In the genomic region with DNA sequence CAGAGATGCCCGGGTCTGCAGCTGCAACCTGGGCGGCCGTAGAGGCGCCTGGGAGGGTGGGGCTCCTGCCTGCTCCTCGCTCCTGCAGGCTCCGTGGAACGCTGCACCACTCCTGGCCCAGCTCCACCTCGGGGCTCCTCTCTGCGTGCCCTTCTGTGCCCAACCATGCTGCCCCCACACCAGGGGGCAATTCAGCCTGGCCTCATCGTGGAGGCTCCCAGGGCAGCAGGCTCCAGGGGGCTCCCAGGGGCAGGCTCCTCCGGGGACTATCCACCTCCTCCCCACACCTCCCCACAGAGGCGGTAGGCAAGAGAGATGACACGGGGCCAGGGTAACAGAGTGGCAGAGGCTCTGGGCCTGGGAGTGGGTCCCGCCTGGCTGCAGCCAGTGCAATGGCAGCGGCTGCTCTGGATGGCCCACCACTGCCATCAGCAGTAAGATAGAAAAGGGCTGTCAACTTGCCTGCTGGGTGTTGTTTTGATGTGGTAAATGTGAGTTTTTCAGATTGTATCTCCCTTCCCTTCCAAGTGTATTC, we compare ENCODE assay signal across 11 cellular contexts. TPM values are rescaled to one million over a fixed set of nuclear protein-coding genes. Genes with fewer than 3 reads are reported as not detected.
A peak's percentile ranks its signal among the peaks of the same experiment; 100 is the strongest.
DNase-seq lines count a peak whose midpoint lies in the region; ATAC-seq and TF ChIP-seq lines count a peak whose summit lies in the region.
"Had no signal": no experiment of that assay in that cellular context is flagged by ENCODE, and none has a peak within 500 bp of the region (broad histone marks: within the 10 kb centered on the region; RNA-seq: fewer than 3 reads in every experiment).

No MANE protein-coding gene starts in this region.

- peak overlapping the region; percentile 84 for H3K27ac ChIP-seq in left ventricle myocardium inferior (replicated peaks)
- H3K27ac ChIP-seq in right atrium auricular region = peak overlapping the region; percentile 70 to 73
- peak overlapping the region in 3 of 4 donors; percentile 65 to 72 (median 67) for H3K27ac ChIP-seq in tibial nerve
- H3K27ac ChIP-seq: adrenal gland had no signal

- DNase-seq in left ventricle myocardium inferior (no peak), Right ventricle myocardium superior (no peak), right atrium auricular region (ENCODE audit: low spot score) (no peak), tibial nerve (ENCODE audit: low spot score in 2 of 2) (no peak), MV-4-11 (lab: John Stamatoyannopoulos, UW) (no peak)
- peak; percentile 57 for DNase-seq in activated T-helper 1 cell treated with anti-CD3 and anti-CD28 coated beads, Interleukin-12 subunit alpha, Interleukin-12 subunit beta, Interleukin-2, Interleukin-4 antibody, amounts not matched to agents 30 ng/mL and 10 ng/mL and 1 ng/mL, durations not matched to agents 14 hours and 24 hours and 36 hours (ENCODE audit: low spot score)
- no peak for DNase-seq in NK-92 treated with Interleukin-12 subunit alpha and Interleukin-12 subunit beta, amount 100 ng/mL, for 24 hours (lab: John Stamatoyannopoulos, UW)
- DNase-seq: adrenal gland, DMS53, NCI-H774 had no signal

- H3K4me1 ChIP-seq in left ventricle myocardium inferior (peaks cover 78% of the 10 kb centered on the region), right atrium auricular region (peaks cover 0 to 59% of the 10 kb centered on the region in 2 donors), tibial nerve (peaks cover 0 to 47% (median 27%) of the 10 kb centered on the region in 4 donors)

- WGBS in tibial nerve, 2 donors = 90% methylated on average over 14 to 15 of the region's 15 CpGs

- TF ChIP-seq CTCF in left ventricle myocardium inferior (IDR thresholded peaks at IDR 0.05; ENCODE audit: borderline replicate concordance) (no peak), right atrium auricular region (IDR thresholded peaks at IDR 0.05) (no peak), tibial nerve (IDR thresholded peaks at IDR 0.05) (no peak)

- no peaks in the 10 kb centered on the region for H3K9me3 Mint-ChIP-seq in activated T-helper 1 cell treated with anti-CD3 and anti-CD28 coated beads, Interleukin-12 subunit alpha, Interleukin-12 subunit beta, Interleukin-2, Interleukin-4 antibody, amounts not matched to agents 30 ng/mL and 10 ng/mL and 1 ng/mL, durations not matched to agents 14 hours and 24 hours and 36 hours

- intact Hi-C loops in left ventricle myocardium inferior (cut with micrococcal nuclease) = no loop called here
- intact Hi-C loops in Right ventricle myocardium superior (cut with DNase I) = no loop called here
- intact Hi-C loops in activated T-helper 1 cell treated with anti-CD3 and anti-CD28 coated beads, Interleukin-12 subunit alpha, Interleukin-12 subunit beta, Interleukin-2, Interleukin-4 antibody, amounts not matched to agents 30 ng/mL and 10 ng/mL and 1 ng/mL, durations not matched to agents 14 hours and 24 hours and 36 hours (cut with micrococcal nuclease) = loop anchor here (2.0 to 5.0 kb wide), 2 partner anchors 232 to 384 kb away; a partner anchor contains a TSS

- no peak for TF ChIP-seq POLR2A in tibial nerve (IDR thresholded peaks at IDR 0.05)

- peak overlapping the region; percentile 99 for H3K27ac Mint-ChIP-seq in activated T-helper 1 cell treated with anti-CD3 and anti-CD28 coated beads, Interleukin-12 subunit alpha, Interleukin-12 subunit beta, Interleukin-2, Interleukin-4 antibody, amounts not matched to agents 30 ng/mL and 10 ng/mL and 1 ng/mL, durations not matched to agents 14 hours and 24 hours and 36 hours

- H3K9me3 ChIP-seq in left ventricle myocardium inferior (replicated peaks) (no peaks in the 10 kb centered on the region), right atrium auricular region (no peaks in the 10 kb centered on the region), tibial nerve (no peaks in the 10 kb centered on the region)
- H3K9me3 ChIP-seq: adrenal gland had no signal

- H3K4me1 Mint-ChIP-seq in activated T-helper 1 cell treated with anti-CD3 and anti-CD28 coated beads, Interleukin-12 subunit alpha, Interleukin-12 subunit beta, Interleukin-2, Interleukin-4 antibody, amounts not matched to agents 30 ng/mL and 10 ng/mL and 1 ng/mL, durations not matched to agents 14 hours and 24 hours and 36 hours (ENCODE audit: low read depth) = peaks cover 90% of the 10 kb centered on the region

- no peak for TF ChIP-seq EP300 in tibial nerve (IDR thresholded peaks at IDR 0.05)

- H3K27me3 Mint-ChIP-seq in activated T-helper 1 cell treated with anti-CD3 and anti-CD28 coated beads, Interleukin-12 subunit alpha, Interleukin-12 subunit beta, Interleukin-2, Interleukin-4 antibody, amounts not matched to agents 30 ng/mL and 10 ng/mL and 1 ng/mL, durations not matched to agents 14 hours and 24 hours and 36 hours (ENCODE audit: insufficient read depth) = no peaks in the 10 kb centered on the region

- ATAC-seq in Right ventricle myocardium superior (ENCODE audit: poor library complexity) (no peak), HG03565 (IDR thresholded peaks at IDR 0.05; ENCODE audit: unreplicated experiment) (no peak)

- H3K36me3 ChIP-seq in left ventricle myocardium inferior (no peaks in the 10 kb centered on the region), right atrium auricular region (no peaks in the 10 kb centered on the region), tibial nerve (peaks cover 0 to 9% (median 0%) of the 10 kb centered on the region in 3 donors)
- H3K36me3 ChIP-seq: adrenal gland had no signal

- H3K4me3 Mint-ChIP-seq in activated T-helper 1 cell treated with anti-CD3 and anti-CD28 coated beads, Interleukin-12 subunit alpha, Interleukin-12 subunit beta, Interleukin-2, Interleukin-4 antibody, amounts not matched to agents 30 ng/mL and 10 ng/mL and 1 ng/mL, durations not matched to agents 14 hours and 24 hours and 36 hours = peak overlapping the region; percentile 78

- peaks cover 11% of the 10 kb centered on the region for H3K36me3 Mint-ChIP-seq in activated T-helper 1 cell treated with anti-CD3 and anti-CD28 coated beads, Interleukin-12 subunit alpha, Interleukin-12 subunit beta, Interleukin-2, Interleukin-4 antibody, amounts not matched to agents 30 ng/mL and 10 ng/mL and 1 ng/mL, durations not matched to agents 14 hours and 24 hours and 36 hours (ENCODE audit: low read depth)

- no peaks in the 10 kb centered on the region for H3K27me3 ChIP-seq in left ventricle myocardium inferior (ENCODE audit: low read depth)
- no peaks in the 10 kb centered on the region for H3K27me3 ChIP-seq in right atrium auricular region
- H3K27me3 ChIP-seq in tibial nerve = no peaks in the 10 kb centered on the region
- H3K27me3 ChIP-seq: adrenal gland had no signal

- H3K4me3 ChIP-seq in left ventricle myocardium inferior (no peak overlapping the region), right atrium auricular region (peak overlapping the region in 1 of 2 donors; percentile 0), tibial nerve (no peak overlapping the region)
- H3K4me3 ChIP-seq: adrenal gland had no signal

RNA-seq across cellular contexts. Expression of a gene that starts 22.4 kb away (rescaled TPM):
- total RNA-seq in left ventricle myocardium inferior = 6.2 TPM
- total RNA-seq in Right ventricle myocardium superior = 5.9 TPM
- 64.3 and 66.1 TPM in 2 replicates for total RNA-seq in activated T-helper 1 cell treated with anti-CD3 and anti-CD28 coated beads, Interleukin-12 subunit alpha, Interleukin-12 subunit beta, Interleukin-2, Interleukin-4 antibody, amounts not matched to agents 30 ng/mL and 10 ng/mL and 1 ng/mL, durations not matched to agents 14 hours and 24 hours and 36 hours
- 10 to 100 TPM in 1 of 2 donors, 1 to 10 TPM in 1; 9.0 to 11.5 TPM for total RNA-seq in right atrium auricular region
- total RNA-seq in tibial nerve = 10 to 100 TPM; 16.5 to 23.8 (median 20.2) TPM
